Comparison of ENCODE assay signal across 9 cellular contexts in the genomic region with DNA sequence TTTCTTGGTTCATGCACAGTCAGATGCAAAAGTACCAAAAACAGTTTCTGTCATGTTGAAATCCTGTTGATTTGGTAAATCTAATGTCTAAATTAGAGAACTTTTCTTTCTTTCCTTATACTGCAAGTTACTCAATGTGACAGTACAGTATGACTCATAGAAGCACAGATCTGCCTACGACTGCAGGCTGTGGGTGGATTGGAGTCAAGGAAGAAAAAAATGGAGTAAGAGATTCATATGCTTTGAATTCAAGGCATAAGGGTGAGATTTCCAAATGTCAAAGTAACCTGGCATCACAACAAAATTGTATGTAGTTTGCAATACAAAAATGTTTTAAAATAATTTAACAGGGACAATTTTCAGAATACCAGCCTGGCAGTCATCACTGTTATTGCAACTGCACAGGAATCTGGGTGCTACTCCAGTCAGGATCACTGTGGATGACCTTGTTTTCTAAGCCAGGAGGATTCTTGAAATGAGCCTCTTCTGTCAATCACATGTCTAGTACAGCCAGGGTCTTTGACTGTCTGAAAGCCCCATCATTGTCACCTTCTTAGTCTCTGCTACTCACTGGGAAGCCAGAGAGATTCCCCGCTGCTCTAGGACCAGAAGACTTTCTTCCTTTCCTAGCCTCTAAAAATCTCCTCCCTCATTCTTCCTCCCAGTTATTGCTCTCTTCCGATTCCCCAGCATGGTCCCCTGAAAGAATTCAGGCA.
DNase-seq lines count a peak whose midpoint lies in the region; ATAC-seq and TF ChIP-seq lines count a peak whose summit lies in the region.
"Had no signal": no experiment of that assay in that cellular context is flagged by ENCODE, and none has a peak within 500 bp of the region (broad histone marks: within the 10 kb centered on the region; RNA-seq: fewer than 3 reads in every experiment).

No MANE protein-coding gene starts in this region.

- H3K9me3 ChIP-seq in adrenal gland (replicated peaks in 1 of 3), result no peaks in the 10 kb centered on the region
- no peaks in the 10 kb centered on the region for H3K9me3 ChIP-seq in right atrium auricular region
- no peaks in the 10 kb centered on the region for H3K9me3 ChIP-seq in stomach smooth muscle (ENCODE audit: control insufficient read depth in 2 of 2, low read length in 2 of 2)
- H3K9me3 ChIP-seq: testis had no signal

- peak; percentile 58 for DNase-seq in HPDE6-E6E7 (ENCODE audit: extremely low spot score)
- DNase-seq in adrenal gland, result peak in 4 of 7 donors; percentile 16 to 28 (median 18)
- DNase-seq in right atrium auricular region (ENCODE audit: low spot score), result peak; percentile 70
- DNase-seq in activated T-cell treated with anti-CD3 and anti-CD28 coated beads, Interleukin-2, amount 50 U/mL, for 1 hour, result no peak
- DNase-seq: testis had no signal

- WGBS in adrenal gland, 4 donors, result 53 to 64% (median 63%) methylated on average over 3 of the region's 3 CpGs

- no peak for TF ChIP-seq POLR2A in adrenal gland (IDR thresholded peaks at IDR 0.05)

- TF ChIP-seq CTCF in adrenal gland (IDR thresholded peaks at IDR 0.05) (no peak), right atrium auricular region (IDR thresholded peaks at IDR 0.05) (no peak)

- H3K4me3 ChIP-seq in adrenal gland (no peak overlapping the region), right atrium auricular region (no peak overlapping the region), stomach smooth muscle (ENCODE audit: low read length in 2 of 2) (no peak overlapping the region)
- H3K4me3 ChIP-seq: testis had no signal

- no peaks in the 10 kb centered on the region for H3K27me3 ChIP-seq in adrenal gland
- no peaks in the 10 kb centered on the region for H3K27me3 ChIP-seq in right atrium auricular region
- no peaks in the 10 kb centered on the region for H3K27me3 ChIP-seq in stomach smooth muscle (ENCODE audit: control insufficient read depth in 1 of 2, insufficient read depth in 2 of 2, low read length in 2 of 2)
- H3K27me3 ChIP-seq: testis had no signal

- no peaks in the 10 kb centered on the region for H3K36me3 ChIP-seq in adrenal gland (replicated peaks in 1 of 2)
- H3K36me3 ChIP-seq in right atrium auricular region, result no peaks in the 10 kb centered on the region
- no peaks in the 10 kb centered on the region for H3K36me3 ChIP-seq in stomach smooth muscle (ENCODE audit: control insufficient read depth in 2 of 2, insufficient read depth in 2 of 2, low read length in 2 of 2)

- H3K9ac ChIP-seq in stomach smooth muscle (ENCODE audit: low read length in 2 of 2), result peak overlapping the region in 1 of 2 donors; percentile 40

- intact Hi-C loops in adrenal gland (cut with DNase I), result no loop called here

- H3K27ac ChIP-seq in adrenal gland (peak overlapping the region in 1 of 5 donors; percentile 24), right atrium auricular region (peak overlapping the region; percentile 46 to 77), stomach smooth muscle (ENCODE audit: low read length) (peak overlapping the region; percentile 18)
- H3K27ac ChIP-seq: testis had no signal

- peaks cover 0 to 9% of the 10 kb centered on the region in 2 donors for H3K4me1 ChIP-seq in adrenal gland (replicated peaks in 1 of 2)
- H3K4me1 ChIP-seq in right atrium auricular region, result peaks cover 0 to 16% of the 10 kb centered on the region in 2 donors
- peaks cover 14% of the 10 kb centered on the region for H3K4me1 ChIP-seq in stomach smooth muscle (ENCODE audit: control insufficient read depth, insufficient read depth, low read length)
- H3K4me1 ChIP-seq: testis had no signal

- no peak for ATAC-seq in HG02884 (IDR thresholded peaks at IDR 0.05; ENCODE audit: unreplicated experiment)
- no peak for ATAC-seq in HG02759 (IDR thresholded peaks at IDR 0.05; ENCODE audit: unreplicated experiment)
- ATAC-seq in HG03095 (IDR thresholded peaks at IDR 0.05; ENCODE audit: unreplicated experiment), result no peak
